16 cellular contexts compared by ENCODE assay signal in the genomic region with DNA sequence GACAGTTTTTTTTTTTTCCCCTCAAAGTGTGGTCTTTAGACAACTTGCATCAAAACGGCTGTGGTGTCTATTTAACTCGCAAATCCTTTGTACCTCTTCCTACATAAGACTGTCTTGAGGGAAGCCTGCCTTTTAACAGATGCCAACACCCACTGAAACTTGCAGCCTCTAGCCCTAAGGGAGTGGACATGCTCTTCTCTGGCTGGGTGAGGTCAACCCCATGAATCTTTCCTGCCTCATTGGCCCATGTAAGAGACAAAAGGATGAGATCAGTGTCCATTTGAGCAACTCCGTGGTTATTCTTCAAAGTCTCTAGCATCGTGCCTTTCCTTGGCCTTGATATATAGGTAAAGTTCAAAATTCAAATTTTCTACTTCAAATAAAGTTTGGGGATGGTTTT.
DNase-seq lines count a peak whose midpoint lies in the region; ATAC-seq and TF ChIP-seq lines count a peak whose summit lies in the region.
"Had no signal": no experiment of that assay in that cellular context is flagged by ENCODE, and none has a peak within 500 bp of the region (broad histone marks: within the 10 kb centered on the region; RNA-seq: fewer than 3 reads in every experiment).

No MANE protein-coding gene starts in this region.

- TF ChIP-seq POLR2A in body of pancreas (IDR thresholded peaks at IDR 0.05), result no peak
- TF ChIP-seq POLR2A in uterus (IDR thresholded peaks at IDR 0.05), result no peak

- H3K4me3 Mint-ChIP-seq in activated CD4-positive, alpha-beta memory T cell treated with anti-CD3 and anti-CD28 coated beads for 36 hours, result no peak overlapping the region
- H3K4me3 Mint-ChIP-seq: activated CD4-positive, alpha-beta T cell treated with anti-CD3 and anti-CD28 coated beads, Interleukin-2, amount 10 ng/mL, durations not matched to agents 24 days and 14 days had no signal

- ATAC-seq in SK-N-SH treated with all-trans-retinoic acid at 6 μM for 48 hours (no peak), body of pancreas (no peak), HG02678 (IDR thresholded peaks at IDR 0.05; ENCODE audit: unreplicated experiment) (no peak)

- TF ChIP-seq CTCF in SK-N-SH (IDR thresholded peaks at IDR 0.05) (no peak), body of pancreas (IDR thresholded peaks at IDR 0.05) (no peak), uterus (IDR thresholded peaks at IDR 0.05) (no peak)

- no peaks in the 10 kb centered on the region for H3K4me1 Mint-ChIP-seq in activated CD4-positive, alpha-beta memory T cell treated with anti-CD3 and anti-CD28 coated beads for 36 hours (ENCODE audit: low read depth)
- H3K4me1 Mint-ChIP-seq: activated CD4-positive, alpha-beta T cell treated with anti-CD3 and anti-CD28 coated beads, Interleukin-2, amount 10 ng/mL, durations not matched to agents 24 days and 14 days had no signal

- H3K27ac ChIP-seq in SK-N-SH (ENCODE audit: low read depth in 2 of 2, low read length in 1 of 2) (no peak overlapping the region), body of pancreas (peak overlapping the region; percentile 43 to 64 (median 59)), uterus (peak overlapping the region; percentile 27 to 57)

- no peaks in the 10 kb centered on the region for H3K9me3 ChIP-seq in SK-N-SH
- no peaks in the 10 kb centered on the region for H3K9me3 ChIP-seq in body of pancreas
- H3K9me3 ChIP-seq in uterus, result no peaks in the 10 kb centered on the region

- no peak overlapping the region for H3K27ac Mint-ChIP-seq in activated CD4-positive, alpha-beta memory T cell treated with anti-CD3 and anti-CD28 coated beads for 36 hours
- H3K27ac Mint-ChIP-seq: activated CD4-positive, alpha-beta T cell treated with anti-CD3 and anti-CD28 coated beads, Interleukin-2, amount 10 ng/mL, durations not matched to agents 24 days and 14 days had no signal

- H3K27me3 Mint-ChIP-seq in activated CD4-positive, alpha-beta memory T cell treated with anti-CD3 and anti-CD28 coated beads for 36 hours, result peaks cover 17% of the 10 kb centered on the region

- H3K36me3 ChIP-seq in SK-N-SH (replicated peaks in 1 of 2; ENCODE audit: control insufficient read depth in 1 of 2, insufficient read depth in 2 of 2, low read length in 1 of 2), result no peaks in the 10 kb centered on the region
- no peaks in the 10 kb centered on the region for H3K36me3 ChIP-seq in body of pancreas (replicated peaks in 1 of 2; ENCODE audit: insufficient read depth in 1 of 2, low read depth in 2 of 2)
- no peaks in the 10 kb centered on the region for H3K36me3 ChIP-seq in uterus

- H3K9me3 Mint-ChIP-seq in activated CD4-positive, alpha-beta memory T cell treated with anti-CD3 and anti-CD28 coated beads for 36 hours, result no peaks in the 10 kb centered on the region
- H3K9me3 Mint-ChIP-seq: activated CD4-positive, alpha-beta T cell treated with anti-CD3 and anti-CD28 coated beads, Interleukin-2, amount 10 ng/mL, durations not matched to agents 24 days and 14 days had no signal

- POLR2A ChIA-PET in SK-N-SH (lab: Yijun Ruan, JAX), result no interaction called here
- POLR2A ChIA-PET in activated CD4-positive, alpha-beta memory T cell treated with anti-CD3 and anti-CD28 coated beads for 36 hours (lab: Charles Lee), result no interaction called here

- H3K4me2 ChIP-seq in SK-N-SH, result no peak overlapping the region; the same call in 1 of the 2 replicates

- TF ChIP-seq EP300 in SK-N-SH (IDR thresholded peaks at IDR 0.05; ENCODE audit: borderline replicate concordance in 1 of 2, low read depth in 1 of 2, low read length in 1 of 2), result no peak

- 0 out of 2 replicates have a peak overlapping the region, but pooled peaks have one; percentile 7 for H3K9ac ChIP-seq in SK-N-SH

- no peaks in the 10 kb centered on the region for H3K27me3 ChIP-seq in SK-N-SH (ENCODE audit: insufficient read depth)
- no peaks in the 10 kb centered on the region for H3K27me3 ChIP-seq in body of pancreas
- no peaks in the 10 kb centered on the region for H3K27me3 ChIP-seq in uterus

- intact Hi-C loops in body of pancreas (cut with DNase I), result no loop called here
- intact Hi-C loops in uterus (cut with DNase I; ENCODE audit: low total_unique reads), result no loop called here
- intact Hi-C loops in activated CD4-positive, alpha-beta memory T cell treated with anti-CD3 and anti-CD28 coated beads for 36 hours (cut with micrococcal nuclease), result no loop called here

- H3K79me2 ChIP-seq in SK-N-SH (ENCODE audit: insufficient read depth), result no peaks in the 10 kb centered on the region

- DNase-seq in SK-N-SH (no peak), body of pancreas (no peak), myocyte (ENCODE audit: low read depth) (peak; percentile 75), uterus (peak in 1 of 2 donors; percentile 27), NCI-H2029 (lab: John Stamatoyannopoulos, UW) (no peak)
- DNase-seq in activated CD4-positive, alpha-beta memory T cell treated with anti-CD3 and anti-CD28 coated beads for 36 hours, result no peak
- DNase-seq: activated CD4-positive, alpha-beta T cell treated with anti-CD3 and anti-CD28 coated beads, Interleukin-2, amount 10 ng/mL, durations not matched to agents 24 days and 14 days; activated CD8-positive, alpha-beta memory T cell treated with anti-CD3 and anti-CD28 coated beads, Interleukin-2, amount 50 U/mL, for 48 hours; amygdala; C1 segment of cervical spinal cord; DMS79 treated with DMSO at 0.1 percent for 48 hours; NCI-H2227 treated with DMSO at 0.1 percent for 48 hours; NK-92 treated with Interleukin-12 subunit alpha and Interleukin-12 subunit beta, amount 100 ng/mL, for 24 hours; SW 1271 had no signal

- TF ChIP-seq RAD21 in SK-N-SH (IDR thresholded peaks at IDR 0.05; ENCODE audit: low read length), result no peak

- H3K4me1 ChIP-seq in SK-N-SH (ENCODE audit: control insufficient read depth in 1 of 2, insufficient read depth in 2 of 2, low read depth in 1 of 2, low read length in 1 of 2) (peaks cover 13 to 21% of the 10 kb centered on the region in 2 experiments; a peak in 3 of 4 replicates), body of pancreas (peaks cover 33% of the 10 kb centered on the region), uterus (peaks cover 0 to 3% of the 10 kb centered on the region in 2 donors)

- WGBS in SK-N-SH (ENCODE audit: low lambda C conversion rate), result 93% methylated on average over 4 of the region's 4 CpGs
- WGBS in body of pancreas, 2 donors, result 62 to 71% methylated on average over 4 of the region's 4 CpGs

- CTCF ChIA-PET in SK-N-SH (lab: Yijun Ruan, JAX), result no interaction called here
- CTCF ChIA-PET in activated CD4-positive, alpha-beta memory T cell treated with anti-CD3 and anti-CD28 coated beads for 36 hours (lab: Charles Lee), result no interaction called here

- H2AFZ ChIP-seq in SK-N-SH (ENCODE audit: low read depth), result no peak overlapping the region

- H3K9me2 ChIP-seq in SK-N-SH, result no peaks in the 10 kb centered on the region

- H4K20me1 ChIP-seq in SK-N-SH (ENCODE audit: insufficient read depth), result no peaks in the 10 kb centered on the region

- no peaks in the 10 kb centered on the region for H3K36me3 Mint-ChIP-seq in activated CD4-positive, alpha-beta memory T cell treated with anti-CD3 and anti-CD28 coated beads for 36 hours

- peaks cover 8% of the 10 kb centered on the region for H3F3A ChIP-seq in SK-N-SH (replicated peaks; ENCODE audit: insufficient read depth)

- H3K4me3 ChIP-seq in SK-N-SH (ENCODE audit: low read depth in 2 of 2, low read length in 1 of 2), result no peak overlapping the region
- H3K4me3 ChIP-seq in body of pancreas, result no peak overlapping the region
- H3K4me3 ChIP-seq in uterus, result no peak overlapping the region

TF ChIP-seq in SK-N-SH, 30 proteins besides CTCF, POLR2A, EP300 and RAD21:
- TF ChIP-seq TEAD4 (IDR thresholded peaks at IDR 0.05; ENCODE audit: borderline replicate concordance, insufficient read depth) (no peak), YY1 (IDR thresholded peaks at IDR 0.05; ENCODE audit: low read depth) (no peak), MAX (IDR thresholded peaks at IDR 0.05; ENCODE audit: low read depth) (no peak)

TF ChIP-seq in SK-N-SH treated with all-trans-retinoic acid at 6 μM for 48 hours, 23 proteins besides CTCF, POLR2A, EP300 and RAD21 (continues in another document):
- TF ChIP-seq, protein P1, sequence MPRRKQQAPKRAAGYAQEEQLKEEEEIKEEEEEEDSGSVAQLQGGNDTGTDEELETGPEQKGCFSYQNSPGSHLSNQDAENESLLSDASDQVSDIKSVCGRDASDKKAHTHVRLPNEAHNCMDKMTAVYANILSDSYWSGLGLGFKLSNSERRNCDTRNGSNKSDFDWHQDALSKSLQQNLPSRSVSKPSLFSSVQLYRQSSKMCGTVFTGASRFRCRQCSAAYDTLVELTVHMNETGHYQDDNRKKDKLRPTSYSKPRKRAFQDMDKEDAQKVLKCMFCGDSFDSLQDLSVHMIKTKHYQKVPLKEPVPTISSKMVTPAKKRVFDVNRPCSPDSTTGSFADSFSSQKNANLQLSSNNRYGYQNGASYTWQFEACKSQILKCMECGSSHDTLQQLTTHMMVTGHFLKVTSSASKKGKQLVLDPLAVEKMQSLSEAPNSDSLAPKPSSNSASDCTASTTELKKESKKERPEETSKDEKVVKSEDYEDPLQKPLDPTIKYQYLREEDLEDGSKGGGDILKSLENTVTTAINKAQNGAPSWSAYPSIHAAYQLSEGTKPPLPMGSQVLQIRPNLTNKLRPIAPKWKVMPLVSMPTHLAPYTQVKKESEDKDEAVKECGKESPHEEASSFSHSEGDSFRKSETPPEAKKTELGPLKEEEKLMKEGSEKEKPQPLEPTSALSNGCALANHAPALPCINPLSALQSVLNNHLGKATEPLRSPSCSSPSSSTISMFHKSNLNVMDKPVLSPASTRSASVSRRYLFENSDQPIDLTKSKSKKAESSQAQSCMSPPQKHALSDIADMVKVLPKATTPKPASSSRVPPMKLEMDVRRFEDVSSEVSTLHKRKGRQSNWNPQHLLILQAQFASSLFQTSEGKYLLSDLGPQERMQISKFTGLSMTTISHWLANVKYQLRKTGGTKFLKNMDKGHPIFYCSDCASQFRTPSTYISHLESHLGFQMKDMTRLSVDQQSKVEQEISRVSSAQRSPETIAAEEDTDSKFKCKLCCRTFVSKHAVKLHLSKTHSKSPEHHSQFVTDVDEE (CRISPR knock-in tag; IDR thresholded peaks at IDR 0.05), result no peak
- TF ChIP-seq SNAI2 (CRISPR knock-in tag; IDR thresholded peaks at IDR 0.05) (no peak), TOX (CRISPR knock-in tag; IDR thresholded peaks at IDR 0.05; ENCODE audit: borderline replicate concordance) (no peak), ZC3H10 (CRISPR knock-in tag; IDR thresholded peaks at IDR 0.05) (no peak), BACH2 (CRISPR knock-in tag; IDR thresholded peaks at IDR 0.05; ENCODE audit: borderline replicate concordance) (no peak), CREB5 (CRISPR knock-in tag; IDR thresholded peaks at IDR 0.05; ENCODE audit: low read depth) (no peak)

Comparison
In these comparisons a context has a peak if more than half of its experiments do, and no peak if none do; other contexts are left out.
1. H3K27ac ChIP-seq: peak in body of pancreas (4 of 4) and uterus (2 of 2); none in SK-N-SH (0 of 2).